Comparison of ENCODE assay signal across 1 cellular context in genomic region chr4:1746919-1747602, GRCh38.
TF ChIP-seq lines count a peak whose summit lies in the region.

No MANE protein-coding gene starts in this region.

TF ChIP-seq in HepG2, 621 proteins besides CTCF, POLR2A, EP300 and RAD21 (continued from another document and continues in another):
- TF ChIP-seq, protein P1, sequence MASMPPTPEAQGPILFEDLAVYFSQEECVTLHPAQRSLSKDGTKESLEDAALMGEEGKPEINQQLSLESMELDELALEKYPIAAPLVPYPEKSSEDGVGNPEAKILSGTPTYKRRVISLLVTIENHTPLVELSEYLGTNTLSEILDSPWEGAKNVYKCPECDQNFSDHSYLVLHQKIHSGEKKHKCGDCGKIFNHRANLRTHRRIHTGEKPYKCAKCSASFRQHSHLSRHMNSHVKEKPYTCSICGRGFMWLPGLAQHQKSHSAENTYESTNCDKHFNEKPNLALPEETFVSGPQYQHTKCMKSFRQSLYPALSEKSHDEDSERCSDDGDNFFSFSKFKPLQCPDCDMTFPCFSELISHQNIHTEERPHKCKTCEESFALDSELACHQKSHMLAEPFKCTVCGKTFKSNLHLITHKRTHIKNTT (CRISPR knock-in tag; IDR thresholded peaks at IDR 0.05) = no peak
- TF ChIP-seq ZBTB42 (CRISPR knock-in tag; IDR thresholded peaks at IDR 0.05) (0 out of 2 replicates have a peak, but pooled peaks have one; percentile 70), MYPOP (CRISPR knock-in tag; IDR thresholded peaks at IDR 0.05) (no peak), ZNF501 (CRISPR knock-in tag; IDR thresholded peaks at IDR 0.05) (peak; percentile 17), SOX5 (CRISPR knock-in tag; IDR thresholded peaks at IDR 0.05; ENCODE audit: borderline replicate concordance) (peak; percentile 24; the same call in 1 of the 2 replicates), FOXA1 (IDR thresholded peaks at IDR 0.05) (no peak), FOXA1 (CRISPR knock-in tag; IDR thresholded peaks at IDR 0.05) (peak; percentile 91), ZNF768 (CRISPR knock-in tag; IDR thresholded peaks at IDR 0.05) (peak; percentile 54; the same call in 1 of the 2 replicates), NFRKB (IDR thresholded peaks at IDR 0.05) (no peak), ZNF317 (CRISPR knock-in tag; IDR thresholded peaks at IDR 0.05) (peak; percentile 26; the same call in 1 of the 2 replicates), EED (CRISPR knock-in tag; IDR thresholded peaks at IDR 0.05) (no peak), ZNF556 (CRISPR knock-in tag; IDR thresholded peaks at IDR 0.05; ENCODE audit: borderline replicate concordance) (no peak), MXD1 (CRISPR knock-in tag; IDR thresholded peaks at IDR 0.05) (peak; percentile 82), ZNF572 (CRISPR knock-in tag; IDR thresholded peaks at IDR 0.05) (no peak), MAFF (IDR thresholded peaks at IDR 0.05; ENCODE audit: low read depth, low read length) (no peak), ZNF737 (CRISPR knock-in tag; IDR thresholded peaks at IDR 0.05; ENCODE audit: borderline replicate concordance) (no peak), ZFY (CRISPR knock-in tag; IDR thresholded peaks at IDR 0.05) (peak; percentile 97), ZNF430 (CRISPR knock-in tag; IDR thresholded peaks at IDR 0.05) (0 out of 2 replicates have a peak, but pooled peaks have one; percentile 39), TGIF2 (CRISPR knock-in tag; IDR thresholded peaks at IDR 0.05) (0 out of 2 replicates have a peak, but pooled peaks have one; percentile 57), KDM6A (CRISPR knock-in tag; IDR thresholded peaks at IDR 0.05; ENCODE audit: low read depth) (no peak; the same call in 1 of the 2 replicates), SKI (IDR thresholded peaks at IDR 0.05; ENCODE audit: partially characterized antibody) (peak; percentile 37), RBAK (CRISPR knock-in tag; IDR thresholded peaks at IDR 0.05) (no peak), MED8 (CRISPR knock-in tag; IDR thresholded peaks at IDR 0.05; ENCODE audit: insufficient replicate concordance) (peak; percentile 51), STAG1 (CRISPR knock-in tag; IDR thresholded peaks at IDR 0.05) (peak; percentile 51), ZSCAN25 (CRISPR knock-in tag; IDR thresholded peaks at IDR 0.05) (peak; percentile 72), TP53 (CRISPR knock-in tag; conservative IDR thresholded peaks at IDR 0.05) (peak; percentile 94), KLF11 (CRISPR knock-in tag; IDR thresholded peaks at IDR 0.05) (0 out of 2 replicates have a peak, but pooled peaks have one; percentile 60), PHF5A (CRISPR knock-in tag; IDR thresholded peaks at IDR 0.05; ENCODE audit: low read depth, unreplicated experiment) (no peak), ZEB1 (IDR thresholded peaks at IDR 0.05; ENCODE audit: insufficient replicate concordance, low read depth) (no peak), ZNF329 (CRISPR knock-in tag; IDR thresholded peaks at IDR 0.05; ENCODE audit: low read depth) (0 out of 2 replicates have a peak, but pooled peaks have one; percentile 53), ZNF891 (CRISPR knock-in tag; IDR thresholded peaks at IDR 0.05) (0 out of 2 replicates have a peak, but pooled peaks have one; percentile 9), SIX1 (CRISPR knock-in tag; IDR thresholded peaks at IDR 0.05; ENCODE audit: borderline replicate concordance) (no peak), SYNCRIP (IDR thresholded peaks at IDR 0.05; ENCODE audit: insufficient read depth, low read depth, low read length) (no peak), ZNF512B (CRISPR knock-in tag; IDR thresholded peaks at IDR 0.05; ENCODE audit: borderline replicate concordance) (no peak), ZNF746 (CRISPR knock-in tag; IDR thresholded peaks at IDR 0.05) (peak; percentile 61; the same call in 1 of the 2 replicates), NR0B2 (CRISPR knock-in tag; IDR thresholded peaks at IDR 0.05) (no peak; the same call in 1 of the 2 replicates), JARID2 (CRISPR knock-in tag; IDR thresholded peaks at IDR 0.05; ENCODE audit: insufficient replicate concordance) (no peak), XBP1 (CRISPR knock-in tag; IDR thresholded peaks at IDR 0.05) (0 out of 2 replicates have a peak, but pooled peaks have one; percentile 53), HNF4A (CRISPR knock-in tag; IDR thresholded peaks at IDR 0.05) (peak; percentile 64; the same call in 1 of the 2 replicates), ZFP90 (CRISPR knock-in tag; IDR thresholded peaks at IDR 0.05; ENCODE audit: borderline replicate concordance) (peak; percentile 93), MIXL1 (CRISPR knock-in tag; IDR thresholded peaks at IDR 0.05) (no peak), PHF8 (CRISPR knock-in tag; IDR thresholded peaks at IDR 0.05) (peak; percentile 81), ZNF747 (CRISPR knock-in tag; IDR thresholded peaks at IDR 0.05; ENCODE audit: borderline replicate concordance) (peak; percentile 79; the same call in 1 of the 2 replicates), JUN (CRISPR knock-in tag; IDR thresholded peaks at IDR 0.05) (no peak), ZNF343 (CRISPR knock-in tag; IDR thresholded peaks at IDR 0.05) (no peak)
- TF ChIP-seq, protein P2, sequence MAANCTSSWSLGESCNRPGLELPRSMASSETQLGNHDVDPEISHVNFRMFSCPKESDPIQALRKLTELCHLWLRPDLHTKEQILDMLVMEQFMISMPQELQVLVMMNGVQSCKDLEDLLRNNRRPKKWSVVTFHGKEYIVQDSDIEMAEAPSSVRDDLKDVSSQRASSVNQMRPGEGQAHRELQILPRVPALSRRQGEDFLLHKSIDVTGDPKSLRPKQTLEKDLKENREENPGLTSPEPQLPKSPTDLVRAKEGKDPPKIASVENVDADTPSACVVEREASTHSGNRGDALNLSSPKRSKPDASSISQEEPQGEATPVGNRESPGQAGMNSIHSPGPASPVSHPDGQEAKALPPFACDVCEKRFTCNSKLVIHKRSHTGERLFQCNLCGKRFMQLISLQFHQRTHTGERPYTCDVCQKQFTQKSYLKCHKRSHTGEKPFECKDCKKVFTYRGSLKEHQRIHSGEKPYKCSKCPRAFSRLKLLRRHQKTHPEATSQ (CRISPR knock-in tag; IDR thresholded peaks at IDR 0.05; ENCODE audit: borderline replicate concordance) = no peak
- TF ChIP-seq, protein P3, sequence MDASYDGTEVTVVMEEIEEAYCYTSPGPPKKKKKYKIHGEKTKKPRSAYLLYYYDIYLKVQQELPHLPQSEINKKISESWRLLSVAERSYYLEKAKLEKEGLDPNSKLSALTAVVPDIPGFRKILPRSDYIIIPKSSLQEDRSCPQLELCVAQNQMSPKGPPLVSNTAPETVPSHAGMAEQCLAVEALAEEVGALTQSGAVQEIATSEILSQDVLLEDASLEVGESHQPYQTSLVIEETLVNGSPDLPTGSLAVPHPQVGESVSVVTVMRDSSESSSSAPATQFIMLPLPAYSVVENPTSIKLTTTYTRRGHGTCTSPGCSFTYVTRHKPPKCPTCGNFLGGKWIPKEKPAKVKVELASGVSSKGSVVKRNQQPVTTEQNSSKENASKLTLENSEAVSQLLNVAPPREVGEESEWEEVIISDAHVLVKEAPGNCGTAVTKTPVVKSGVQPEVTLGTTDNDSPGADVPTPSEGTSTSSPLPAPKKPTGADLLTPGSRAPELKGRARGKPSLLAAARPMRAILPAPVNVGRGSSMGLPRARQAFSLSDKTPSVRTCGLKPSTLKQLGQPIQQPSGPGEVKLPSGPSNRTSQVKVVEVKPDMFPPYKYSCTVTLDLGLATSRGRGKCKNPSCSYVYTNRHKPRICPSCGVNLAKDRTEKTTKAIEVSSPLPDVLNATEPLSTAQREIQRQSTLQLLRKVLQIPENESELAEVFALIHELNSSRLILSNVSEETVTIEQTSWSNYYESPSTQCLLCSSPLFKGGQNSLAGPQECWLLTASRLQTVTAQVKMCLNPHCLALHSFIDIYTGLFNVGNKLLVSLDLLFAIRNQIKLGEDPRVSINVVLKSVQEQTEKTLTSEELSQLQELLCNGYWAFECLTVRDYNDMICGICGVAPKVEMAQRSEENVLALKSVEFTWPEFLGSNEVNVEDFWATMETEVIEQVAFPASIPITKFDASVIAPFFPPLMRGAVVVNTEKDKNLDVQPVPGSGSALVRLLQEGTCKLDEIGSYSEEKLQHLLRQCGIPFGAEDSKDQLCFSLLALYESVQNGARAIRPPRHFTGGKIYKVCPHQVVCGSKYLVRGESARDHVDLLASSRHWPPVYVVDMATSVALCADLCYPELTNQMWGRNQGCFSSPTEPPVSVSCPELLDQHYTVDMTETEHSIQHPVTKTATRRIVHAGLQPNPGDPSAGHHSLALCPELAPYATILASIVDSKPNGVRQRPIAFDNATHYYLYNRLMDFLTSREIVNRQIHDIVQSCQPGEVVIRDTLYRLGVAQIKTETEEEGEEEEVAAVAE (CRISPR knock-in tag; IDR thresholded peaks at IDR 0.05; ENCODE audit: borderline replicate concordance) = no peak
- TF ChIP-seq, protein P4, sequence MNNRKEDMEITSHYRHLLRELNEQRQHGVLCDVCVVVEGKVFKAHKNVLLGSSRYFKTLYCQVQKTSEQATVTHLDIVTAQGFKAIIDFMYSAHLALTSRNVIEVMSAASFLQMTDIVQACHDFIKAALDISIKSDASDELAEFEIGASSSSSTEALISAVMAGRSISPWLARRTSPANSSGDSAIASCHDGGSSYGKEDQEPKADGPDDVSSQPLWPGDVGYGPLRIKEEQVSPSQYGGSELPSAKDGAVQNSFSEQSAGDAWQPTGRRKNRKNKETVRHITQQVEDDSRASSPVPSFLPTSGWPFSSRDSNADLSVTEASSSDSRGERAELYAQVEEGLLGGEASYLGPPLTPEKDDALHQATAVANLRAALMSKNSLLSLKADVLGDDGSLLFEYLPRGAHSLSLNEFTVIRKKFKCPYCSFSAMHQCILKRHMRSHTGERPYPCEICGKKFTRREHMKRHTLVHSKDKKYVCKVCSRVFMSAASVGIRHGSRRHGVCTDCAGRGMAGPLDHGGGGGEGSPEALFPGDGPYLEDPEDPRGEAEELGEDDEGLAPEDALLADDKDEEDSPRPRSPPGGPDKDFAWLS (CRISPR knock-in tag; IDR thresholded peaks at IDR 0.05; ENCODE audit: borderline replicate concordance) = no peak
- TF ChIP-seq, protein P5, sequence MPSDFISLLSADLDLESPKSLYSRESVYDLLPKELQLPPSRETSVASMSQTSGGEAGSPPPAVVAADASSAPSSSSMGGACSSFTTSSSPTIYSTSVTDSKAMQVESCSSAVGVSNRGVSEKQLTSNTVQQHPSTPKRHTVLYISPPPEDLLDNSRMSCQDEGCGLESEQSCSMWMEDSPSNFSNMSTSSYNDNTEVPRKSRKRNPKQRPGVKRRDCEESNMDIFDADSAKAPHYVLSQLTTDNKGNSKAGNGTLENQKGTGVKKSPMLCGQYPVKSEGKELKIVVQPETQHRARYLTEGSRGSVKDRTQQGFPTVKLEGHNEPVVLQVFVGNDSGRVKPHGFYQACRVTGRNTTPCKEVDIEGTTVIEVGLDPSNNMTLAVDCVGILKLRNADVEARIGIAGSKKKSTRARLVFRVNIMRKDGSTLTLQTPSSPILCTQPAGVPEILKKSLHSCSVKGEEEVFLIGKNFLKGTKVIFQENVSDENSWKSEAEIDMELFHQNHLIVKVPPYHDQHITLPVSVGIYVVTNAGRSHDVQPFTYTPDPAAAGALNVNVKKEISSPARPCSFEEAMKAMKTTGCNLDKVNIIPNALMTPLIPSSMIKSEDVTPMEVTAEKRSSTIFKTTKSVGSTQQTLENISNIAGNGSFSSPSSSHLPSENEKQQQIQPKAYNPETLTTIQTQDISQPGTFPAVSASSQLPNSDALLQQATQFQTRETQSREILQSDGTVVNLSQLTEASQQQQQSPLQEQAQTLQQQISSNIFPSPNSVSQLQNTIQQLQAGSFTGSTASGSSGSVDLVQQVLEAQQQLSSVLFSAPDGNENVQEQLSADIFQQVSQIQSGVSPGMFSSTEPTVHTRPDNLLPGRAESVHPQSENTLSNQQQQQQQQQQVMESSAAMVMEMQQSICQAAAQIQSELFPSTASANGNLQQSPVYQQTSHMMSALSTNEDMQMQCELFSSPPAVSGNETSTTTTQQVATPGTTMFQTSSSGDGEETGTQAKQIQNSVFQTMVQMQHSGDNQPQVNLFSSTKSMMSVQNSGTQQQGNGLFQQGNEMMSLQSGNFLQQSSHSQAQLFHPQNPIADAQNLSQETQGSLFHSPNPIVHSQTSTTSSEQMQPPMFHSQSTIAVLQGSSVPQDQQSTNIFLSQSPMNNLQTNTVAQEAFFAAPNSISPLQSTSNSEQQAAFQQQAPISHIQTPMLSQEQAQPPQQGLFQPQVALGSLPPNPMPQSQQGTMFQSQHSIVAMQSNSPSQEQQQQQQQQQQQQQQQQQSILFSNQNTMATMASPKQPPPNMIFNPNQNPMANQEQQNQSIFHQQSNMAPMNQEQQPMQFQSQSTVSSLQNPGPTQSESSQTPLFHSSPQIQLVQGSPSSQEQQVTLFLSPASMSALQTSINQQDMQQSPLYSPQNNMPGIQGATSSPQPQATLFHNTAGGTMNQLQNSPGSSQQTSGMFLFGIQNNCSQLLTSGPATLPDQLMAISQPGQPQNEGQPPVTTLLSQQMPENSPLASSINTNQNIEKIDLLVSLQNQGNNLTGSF (CRISPR knock-in tag; IDR thresholded peaks at IDR 0.05) = peak; percentile 74; the same call in 1 of the 2 replicates
